Comparison of ENCODE assay signal across 18 cellular contexts in genomic region chr4:88747351-88747750, GRCh38. TPM values are rescaled to one million over a fixed set of nuclear protein-coding genes. Genes with fewer than 3 reads are reported as not detected.
DNase-seq lines count a peak whose midpoint lies in the region; ATAC-seq and TF ChIP-seq lines count a peak whose summit lies in the region.
"Had no signal": no experiment of that assay in that cellular context is flagged by ENCODE, and none has a peak within 500 bp of the region (broad histone marks: within the 10 kb centered on the region; RNA-seq: fewer than 3 reads in every experiment).

No MANE protein-coding gene starts in this region.

- no peak overlapping the region for H4K91ac ChIP-seq in IMR-90 (ENCODE audit: insufficient read depth, low read depth, low read length)

- H3K27ac ChIP-seq in IMR-90 (ENCODE audit: insufficient read depth, low read length) (no peak overlapping the region), mesendoderm (ENCODE audit: low read depth, low read length) (no peak overlapping the region), thyroid gland (peak overlapping the region; percentile 90 to 97 (median 92))

- CTCF ChIA-PET in IMR-90 (lab: Yijun Ruan, JAX) = interaction anchor here (0.8 kb wide), 1 partner anchor 9 kb away, joined by 3 read pairs; no protein-coding TSS in a partner anchor
- CTCF ChIA-PET in MCF 10A (lab: Yijun Ruan, JAX) = interaction anchor here (1.8 kb wide), 1 partner anchor 208 kb away, joined by 5 read pairs; no protein-coding TSS in a partner anchor

- H4K8ac ChIP-seq in IMR-90 (ENCODE audit: low read depth in 2 of 2, low read length in 2 of 2) (no peak overlapping the region), mesendoderm (ENCODE audit: low read depth, low read length) (no peak overlapping the region)

- POLR2A ChIA-PET in IMR-90 (lab: Charles Lee; ENCODE audit: unreplicated experiment) (no interaction called here), MCF 10A (lab: Yijun Ruan, JAX) (interaction anchor here (1.0 kb wide), 1 partner anchor 10 kb away, joined by 3 read pairs; no protein-coding TSS in a partner anchor)

- no peak overlapping the region for H2AK9ac ChIP-seq in IMR-90 (replicated peaks; ENCODE audit: low read depth, low read length, poor library complexity)

- H3K36me3 ChIP-seq in IMR-90 (ENCODE audit: control insufficient read depth, insufficient read depth, low read length) (peaks cover 32% of the 10 kb centered on the region), mesendoderm (ENCODE audit: control insufficient read depth, insufficient read depth, low read length) (peaks cover 10% of the 10 kb centered on the region), thyroid gland (peaks cover 36 to 39% of the 10 kb centered on the region in 2 donors)

- H3K18ac ChIP-seq in IMR-90 (ENCODE audit: low read depth, low read length) = no peak overlapping the region
- no peak overlapping the region for H3K18ac ChIP-seq in mesendoderm (ENCODE audit: low read length)

- peak overlapping the region; percentile 12; the same call in 1 of the 2 replicates for H3K14ac ChIP-seq in IMR-90 (replicated peaks; ENCODE audit: low read depth, low read length)

- H3K27me3 ChIP-seq in IMR-90 (ENCODE audit: control insufficient read depth, insufficient read depth, low read length) (no peaks in the 10 kb centered on the region), mesendoderm (ENCODE audit: insufficient read depth, low read length, poor library complexity) (no peaks in the 10 kb centered on the region), thyroid gland (no peaks in the 10 kb centered on the region)

- BruUV-seq in IMR-90 (replicated peaks; lab: Mats Ljungman, UMichigan) (no TSS peak), MCF 10A (replicated peaks; lab: Mats Ljungman, UMichigan) (no TSS peak)

- H2BK5ac ChIP-seq in IMR-90 (ENCODE audit: low read depth, low read length, poor library complexity, severe bottlenecking) (peak overlapping the region; percentile 43), mesendoderm (ENCODE audit: low read length) (no peak overlapping the region)

- no peak for ATAC-seq in IMR-90 (ENCODE audit: low read depth)
- ATAC-seq: HCT116 had no signal

- no peak overlapping the region; the same call in 1 of the 2 replicates for H2BK120ac ChIP-seq in IMR-90 (ENCODE audit: low read depth, low read length)
- H2BK120ac ChIP-seq in mesendoderm (ENCODE audit: low read depth, low read length) = no peak overlapping the region

- H3K4me2 ChIP-seq in IMR-90 (ENCODE audit: low read depth, low read length) (no peak overlapping the region), mesendoderm (ENCODE audit: low read length) (no peak overlapping the region)

- no peak overlapping the region for H3K4me3 Mint-ChIP-seq in MCF 10A (ENCODE audit: unreplicated experiment)
- H3K4me3 Mint-ChIP-seq: CD4-positive, alpha-beta memory T cell had no signal

- intact Hi-C loops in IMR-90 (cut with micrococcal nuclease) (no loop called here), thyroid gland (cut with DNase I) (no loop called here), MCF 10A (cut with micrococcal nuclease) (no loop called here)

- H3K4me3 ChIP-seq in IMR-90 (ENCODE audit: insufficient read depth, low read depth, low read length) (no peak overlapping the region), mesendoderm (ENCODE audit: low read length) (no peak overlapping the region), thyroid gland (replicated peaks in 1 of 3) (no peak overlapping the region)

- H3K4me1 Mint-ChIP-seq in MCF 10A (ENCODE audit: insufficient read depth, unreplicated experiment) = no peaks in the 10 kb centered on the region
- H3K4me1 Mint-ChIP-seq: CD4-positive, alpha-beta memory T cell had no signal

- H3K56ac ChIP-seq in IMR-90 (ENCODE audit: extremely low read depth, insufficient read depth, low read length) (no peak overlapping the region), mesendoderm (ENCODE audit: low read length) (no peak overlapping the region)

- H3K9me3 ChIP-seq in IMR-90 (ENCODE audit: control insufficient read depth, insufficient read depth, low read length) (no peaks in the 10 kb centered on the region), thyroid gland (no peaks in the 10 kb centered on the region)

- DNase-seq in IMR-90 = no peak
- peak; percentile 39 for DNase-seq in NCI-H2107 treated with DMSO at 0.1 percent for 48 hours (lab: John Stamatoyannopoulos, UW; ENCODE audit: unreplicated experiment)
- peak; percentile 18 for DNase-seq in mesendoderm
- DNase-seq in thyroid gland = no peak
- no peak for DNase-seq in NCI-H226
- no peak for DNase-seq in NCI-H748 (lab: John Stamatoyannopoulos, UW; ENCODE audit: unreplicated experiment)
- no peak for DNase-seq in MCF 10A (ENCODE audit: unreplicated experiment)
- DNase-seq in HUDEP-2 (lab: John Stamatoyannopoulos, UW; ENCODE audit: unreplicated experiment in 76 of 76) = no peak
- DNase-seq: C1 segment of cervical spinal cord; Calu3; CD4-positive, alpha-beta memory T cell; COR-L47; DMS79; EL; GF-D8; GOT3 had no signal

- H3K36me3 Mint-ChIP-seq in MCF 10A (ENCODE audit: insufficient read depth, unreplicated experiment) = peaks cover 43% of the 10 kb centered on the region

- H3K27ac Mint-ChIP-seq in MCF 10A (ENCODE audit: low read depth, unreplicated experiment) = no peak overlapping the region

- no peaks in the 10 kb centered on the region for H3K9me3 Mint-ChIP-seq in MCF 10A (ENCODE audit: unreplicated experiment)
- H3K9me3 Mint-ChIP-seq: CD4-positive, alpha-beta memory T cell had no signal

- dilution Hi-C loops in IMR-90 (cut with HindIII; ENCODE audit: low sequenced_read_pairs, unreplicated experiment) = no loop called here

- H2BK15ac ChIP-seq in IMR-90 (ENCODE audit: low read depth, low read length) (peak overlapping the region; percentile 41; the same call in 2 of the 3 replicates), mesendoderm (replicated peaks; ENCODE audit: low read depth) (no peak overlapping the region)

- no peaks in the 10 kb centered on the region for H3K79me2 ChIP-seq in mesendoderm (ENCODE audit: control insufficient read depth, insufficient read depth, low read length)

- H2AK5ac ChIP-seq in IMR-90 (ENCODE audit: low read depth, low read length) = peak overlapping the region; percentile 56; the same call in 1 of the 2 replicates
- H2AK5ac ChIP-seq in mesendoderm (ENCODE audit: low read length) = no peak overlapping the region

- H3K4me1 ChIP-seq in IMR-90 (ENCODE audit: control insufficient read depth, insufficient read depth, low read length) (peaks cover 7% of the 10 kb centered on the region), mesendoderm (ENCODE audit: control insufficient read depth, low read depth, low read length) (no peaks in the 10 kb centered on the region), thyroid gland (peaks cover 45 to 48% of the 10 kb centered on the region in 2 donors)

- no peaks in the 10 kb centered on the region for H3K27me3 Mint-ChIP-seq in MCF 10A (ENCODE audit: insufficient read depth, unreplicated experiment)
- H3K27me3 Mint-ChIP-seq: CD4-positive, alpha-beta memory T cell had no signal

- H2AFZ ChIP-seq in IMR-90 (replicated peaks; ENCODE audit: low read length, poor library complexity) = no peak overlapping the region

- no peak overlapping the region for H3K9ac ChIP-seq in IMR-90 (ENCODE audit: low read depth, low read length)
- no peak overlapping the region for H3K9ac ChIP-seq in mesendoderm (ENCODE audit: low read length)

- peaks cover 12% of the 10 kb centered on the region for H3K9me1 ChIP-seq in IMR-90 (ENCODE audit: insufficient read depth, low read length)

- in situ Hi-C loops in IMR-90 (cut with MboI; ENCODE audit: low sequenced_read_pairs) = no loop called here

- H3K23ac ChIP-seq in IMR-90 (ENCODE audit: low read depth, low read length) (no peak overlapping the region), mesendoderm (ENCODE audit: low read length) (no peak overlapping the region)

- H4K20me1 ChIP-seq in IMR-90 (ENCODE audit: insufficient read depth, low read length) = no peaks in the 10 kb centered on the region

- no peak for TF ChIP-seq POLR2A in IMR-90 (IDR thresholded peaks at IDR 0.05; ENCODE audit: low read depth, low read length)
- TF ChIP-seq POLR2A in thyroid gland (IDR thresholded peaks at IDR 0.05) = no peak

- H3K79me1 ChIP-seq in IMR-90 (ENCODE audit: low read depth in 1 of 2, low read length in 2 of 2) = no peaks in the 10 kb centered on the region; a peak in 1 of 4 replicates
- H3K79me1 ChIP-seq in mesendoderm (ENCODE audit: low read length) = no peaks in the 10 kb centered on the region

- no peak overlapping the region for H4K5ac ChIP-seq in IMR-90 (ENCODE audit: low read depth, low read length)
- no peak overlapping the region for H4K5ac ChIP-seq in mesendoderm (ENCODE audit: low read length)

- no peak overlapping the region; the same call in 1 of the 2 replicates for H3K4ac ChIP-seq in IMR-90 (ENCODE audit: low read depth, low read length)
- no peak overlapping the region for H3K4ac ChIP-seq in mesendoderm (ENCODE audit: low read depth, low read length)

- no peak for TF ChIP-seq RAD21 in IMR-90 (IDR thresholded peaks at IDR 0.05; ENCODE audit: low read length)

- WGBS in IMR-90 (ENCODE audit: extremely low coverage in 2 of 2, insufficient read length in 1 of 2), 2 experiments = 100% methylated on average over 5 of the region's 7 CpGs; no CpG with 5 or more reads in 1 of the 2 experiments
- WGBS in mesendoderm (ENCODE audit: extremely low coverage, insufficient coverage, low lambda C conversion rate) = no CpG with 5 or more reads among the region's 7 CpGs
- WGBS in thyroid gland, 2 donors = 95 to 99% methylated on average over 7 of the region's 7 CpGs

- TF ChIP-seq CTCF in IMR-90 (conservative IDR thresholded peaks at IDR 0.05; ENCODE audit: low read depth, low read length) (no peak), thyroid gland (IDR thresholded peaks at IDR 0.05) (no peak), MCF 10A (IDR thresholded peaks at IDR 0.05; ENCODE audit: unreplicated experiment) (no peak)

- no peak overlapping the region for H2BK20ac ChIP-seq in IMR-90 (ENCODE audit: low read depth, low read length)

TF ChIP-seq in IMR-90, 13 proteins besides CTCF, POLR2A, EP300 and RAD21 (continues in another document):
- TF ChIP-seq USF2 (IDR thresholded peaks at IDR 0.05; ENCODE audit: low read depth, low read length) (no peak), RFX5 (IDR thresholded peaks at IDR 0.05; ENCODE audit: low read depth, low read length) (no peak), CEBPB (IDR thresholded peaks at IDR 0.05; ENCODE audit: low read depth, low read length) (no peak)

RNA-seq across cellular contexts. Expression of gene NAP1L5, which starts 49.7 kb away (rescaled TPM):
- total RNA-seq in IMR-90 (2012; rRNA removed) (3.9 and 5.6 TPM in 2 replicates), thyroid gland (10 to 100 TPM; 14.1 to 16.3 (median 16.2) TPM), MCF 10A (2022) (0.27 and 0.30 TPM in 2 replicates)
- 5.3 and 6.0 TPM in 2 replicates for polyA plus RNA-seq in IMR-90 (2012; rRNA removed)
- 2.1 and 2.9 TPM in 2 replicates for polyA plus RNA-seq in IMR-90 (2012; cell fraction: cytosol; rRNA removed)
- polyA plus RNA-seq in IMR-90 (2012; cell fraction: nucleus; rRNA removed; ENCODE audit: low replicate concordance) = 0.71 and 2.5 TPM in 2 replicates
- 4.0 TPM for polyA plus RNA-seq in mesendoderm (2013, experiment 1 of 2)
- polyA plus RNA-seq in mesendoderm (2013, experiment 2 of 2) = 4.2 TPM
- total RNA-seq: A673, Calu3 had no signal

Comparison
In these comparisons a context has a peak if more than half of its experiments do, and no peak if none do; other contexts are left out.
1. DNase-seq: peak in NCI-H2107 treated with DMSO at 0.1 percent for 48 hours (single experiment) and mesendoderm (single experiment); none in IMR-90 (single experiment), thyroid gland (0 of 2), NCI-H226 (single experiment), NCI-H748 (single experiment), MCF 10A (single experiment) and HUDEP-2 (0 of 76).
2. H3K27ac ChIP-seq: peak in thyroid gland (3 of 3); none in IMR-90 (single experiment) and mesendoderm (single experiment).